In genomic region chr10:124042656-124043309, GRCh38 we compare ENCODE assay signal across 1 cellular context.
TF ChIP-seq lines count a peak whose summit lies in the region.

No MANE protein-coding gene starts in this region.

TF ChIP-seq in HepG2, 621 proteins besides CTCF, POLR2A, EP300 and RAD21 (continued from another document):
- TF ChIP-seq ZSCAN5A (CRISPR knock-in tag; IDR thresholded peaks at IDR 0.05; ENCODE audit: borderline replicate concordance): no peak
- no peak for TF ChIP-seq BORCS8-MEF2B (CRISPR knock-in tag; IDR thresholded peaks at IDR 0.05)
- no peak for TF ChIP-seq BRCA1 (CRISPR knock-in tag; IDR thresholded peaks at IDR 0.05)
- TF ChIP-seq NFYC (CRISPR knock-in tag; IDR thresholded peaks at IDR 0.05): 0 out of 2 replicates have a peak, but pooled peaks have one; percentile 3
- TF ChIP-seq KLF12 (CRISPR knock-in tag; IDR thresholded peaks at IDR 0.05; ENCODE audit: borderline replicate concordance): 0 out of 2 replicates have a peak, but pooled peaks have one; percentile 53
- TF ChIP-seq SIN3A (IDR thresholded peaks at IDR 0.05; ENCODE audit: borderline replicate concordance, low read depth, low read length): 0 out of 2 replicates have a peak, but pooled peaks have one; percentile 27
- TF ChIP-seq ZNF710 (CRISPR knock-in tag; IDR thresholded peaks at IDR 0.05; ENCODE audit: borderline replicate concordance): peak; percentile 73; the same call in 1 of the 2 replicates
- 0 out of 2 replicates have a peak, but pooled peaks have one; percentile 2 for TF ChIP-seq CEBPG (CRISPR knock-in tag; IDR thresholded peaks at IDR 0.05)
- peak; percentile 26; the same call in 1 of the 2 replicates for TF ChIP-seq DRAP1 (CRISPR knock-in tag; IDR thresholded peaks at IDR 0.05)
- no peak for TF ChIP-seq ZNF576 (CRISPR knock-in tag; IDR thresholded peaks at IDR 0.05)
- TF ChIP-seq ASH2L (IDR thresholded peaks at IDR 0.05; ENCODE audit: insufficient read length, low read depth, low read length): peak; percentile 67
- no peak for TF ChIP-seq NPAS2 (CRISPR knock-in tag; IDR thresholded peaks at IDR 0.05; ENCODE audit: borderline replicate concordance)
- TF ChIP-seq PBX3 (CRISPR knock-in tag; IDR thresholded peaks at IDR 0.05; ENCODE audit: borderline replicate concordance): 0 out of 2 replicates have a peak, but pooled peaks have one; percentile 14
- TF ChIP-seq ESRRA (CRISPR knock-in tag; IDR thresholded peaks at IDR 0.05; ENCODE audit: low read depth): peak; percentile 95; the same call in 1 of the 2 replicates
- no peak for TF ChIP-seq ZNF431 (CRISPR knock-in tag; IDR thresholded peaks at IDR 0.05; ENCODE audit: borderline replicate concordance, low read depth)
- no peak for TF ChIP-seq CENPX (CRISPR knock-in tag; IDR thresholded peaks at IDR 0.05)
- TF ChIP-seq ZNF296 (CRISPR knock-in tag; conservative IDR thresholded peaks at IDR 0.05): no peak
- 0 out of 2 replicates have a peak, but pooled peaks have one; percentile 22 for TF ChIP-seq ZNF124 (CRISPR knock-in tag; IDR thresholded peaks at IDR 0.05)
- TF ChIP-seq ZNF660 (CRISPR knock-in tag; IDR thresholded peaks at IDR 0.05; ENCODE audit: borderline replicate concordance, low read depth): no peak
